ENCODE assay signal across 16 cellular contexts in genomic region chrX:104854188-104854587, GRCh38.
DNase-seq lines count a peak whose midpoint lies in the region; ATAC-seq, FAIRE-seq and TF ChIP-seq lines count a peak whose summit lies in the region.
"Had no signal": no experiment of that assay in that cellular context is flagged by ENCODE, and none has a peak within 500 bp of the region (broad histone marks: within the 10 kb centered on the region; RNA-seq: fewer than 3 reads in every experiment).

No MANE protein-coding gene starts in this region.

- H3K4me3 ChIP-seq in bronchial epithelial cell (ENCODE audit: low read depth, low read length): no peak overlapping the region
- H3K4me3 ChIP-seq: prostate gland, SJSA1 had no signal

- peak overlapping the region; percentile 19 to 89 for H3K27ac Mint-ChIP-seq in stimulated activated naive CD8-positive, alpha-beta T cell treated with anti-CD3 and anti-CD28 coated beads, Interleukin-15, amount 100 ng/mL, for 72 hours
- H3K27ac Mint-ChIP-seq: activated CD4-positive, alpha-beta T cell treated with anti-CD3 and anti-CD28 coated beads, Interleukin-2, amount 10 ng/mL, durations not matched to agents 7 days and 5 days; CD8-positive, alpha-beta T cell; naive thymus-derived CD4-positive, alpha-beta T cell had no signal

- no peak for FAIRE-seq in bronchial epithelial cell (lab: Jason Lieb, UNC)

- no peak for DNase-seq in activated T-cell treated with anti-CD3 and anti-CD28 coated beads, Interleukin-2, amount 50 U/mL, for 4 hours
- DNase-seq in activated T-cell treated with anti-CD3 and anti-CD28 coated beads, Interleukin-2, amount 50 U/mL, for 48 hours: no peak
- DNase-seq in LHCN-M2 (ENCODE audit: low read depth) (peak; percentile 86), bronchial epithelial cell (ENCODE audit: low read depth) (peak; percentile 12), 8988T (no peak), ACHN (no peak)
- no peak for DNase-seq in stimulated activated naive CD8-positive, alpha-beta T cell treated with anti-CD3 and anti-CD28 coated beads, Interleukin-15, amount 100 ng/mL, for 72 hours
- DNase-seq: activated CD4-positive, alpha-beta T cell treated with anti-CD3 and anti-CD28 coated beads, Interleukin-2, amount 10 ng/mL, durations not matched to agents 7 days and 5 days; CD8-positive, alpha-beta T cell; naive thymus-derived CD4-positive, alpha-beta T cell; NCI-H2227 treated with DMSO at 0.1 percent for 48 hours; stimulated activated CD4-positive, alpha-beta T cell treated with anti-CD3 and anti-CD28 coated beads, Interleukin-15, amount 100 ng/mL, for 24 hours; substantia nigra had no signal

- H3K4me3 Mint-ChIP-seq in activated T-cell treated with anti-CD3 and anti-CD28 coated beads, Interleukin-2, amount 50 U/mL, for 4 hours: no peak overlapping the region
- peak overlapping the region in 1 of 2 donors; percentile 53 for H3K4me3 Mint-ChIP-seq in stimulated activated naive CD8-positive, alpha-beta T cell treated with anti-CD3 and anti-CD28 coated beads, Interleukin-15, amount 100 ng/mL, for 72 hours
- H3K4me3 Mint-ChIP-seq: activated CD4-positive, alpha-beta T cell treated with anti-CD3 and anti-CD28 coated beads, Interleukin-2, amount 10 ng/mL, durations not matched to agents 7 days and 5 days; CD8-positive, alpha-beta T cell; naive thymus-derived CD4-positive, alpha-beta T cell had no signal

- ATAC-seq in activated T-cell treated with anti-CD3 and anti-CD28 coated beads, Interleukin-2, amount 50 U/mL, for 4 hours: peak; percentile 27 to 69
- ATAC-seq in stimulated activated naive CD8-positive, alpha-beta T cell treated with anti-CD3 and anti-CD28 coated beads, Interleukin-15, amount 100 ng/mL, for 72 hours: peak; percentile 92
- no peak for ATAC-seq in GM19035 (IDR thresholded peaks at IDR 0.05; ENCODE audit: unreplicated experiment)
- ATAC-seq: CD8-positive, alpha-beta T cell; naive thymus-derived CD4-positive, alpha-beta T cell had no signal

- no peaks in the 10 kb centered on the region for H3K27me3 Mint-ChIP-seq in activated T-cell treated with anti-CD3 and anti-CD28 coated beads, Interleukin-2, amount 50 U/mL, for 4 hours (ENCODE audit: low read depth)
- H3K27me3 Mint-ChIP-seq in stimulated activated naive CD8-positive, alpha-beta T cell treated with anti-CD3 and anti-CD28 coated beads, Interleukin-15, amount 100 ng/mL, for 72 hours: no peaks in the 10 kb centered on the region
- H3K27me3 Mint-ChIP-seq: activated CD4-positive, alpha-beta T cell treated with anti-CD3 and anti-CD28 coated beads, Interleukin-2, amount 10 ng/mL, durations not matched to agents 7 days and 5 days had no signal

- TF ChIP-seq CTCF in bronchial epithelial cell (IDR thresholded peaks at IDR 0.05; ENCODE audit: insufficient read depth, low read length, severe bottlenecking): no peak

- in situ Hi-C loops in ACHN (cut with HindIII; ENCODE audit: low pct_ligation_motif_present, low pct_unique_long_range_greater_than_20kb, low sequenced_read_pairs): no loop called here

- no peaks in the 10 kb centered on the region for H3K36me3 Mint-ChIP-seq in activated T-cell treated with anti-CD3 and anti-CD28 coated beads, Interleukin-2, amount 50 U/mL, for 4 hours (ENCODE audit: insufficient read depth)
- H3K36me3 Mint-ChIP-seq: CD8-positive, alpha-beta T cell; naive thymus-derived CD4-positive, alpha-beta T cell had no signal

- H3K27me3 ChIP-seq in bronchial epithelial cell (ENCODE audit: control insufficient read depth, insufficient read depth, low read length): no peaks in the 10 kb centered on the region
- H3K27me3 ChIP-seq: SJSA1 had no signal

- H3K36me3 ChIP-seq in bronchial epithelial cell (ENCODE audit: control insufficient read depth, insufficient read depth, low read length): no peaks in the 10 kb centered on the region
- H3K36me3 ChIP-seq: prostate gland, SJSA1 had no signal

- H3K4me1 Mint-ChIP-seq in activated T-cell treated with anti-CD3 and anti-CD28 coated beads, Interleukin-2, amount 50 U/mL, for 4 hours (ENCODE audit: low read depth): no peaks in the 10 kb centered on the region
- H3K4me1 Mint-ChIP-seq in stimulated activated naive CD8-positive, alpha-beta T cell treated with anti-CD3 and anti-CD28 coated beads, Interleukin-15, amount 100 ng/mL, for 72 hours: peaks cover 23% of the 10 kb centered on the region
- H3K4me1 Mint-ChIP-seq: activated CD4-positive, alpha-beta T cell treated with anti-CD3 and anti-CD28 coated beads, Interleukin-2, amount 10 ng/mL, durations not matched to agents 7 days and 5 days had no signal

- no peaks in the 10 kb centered on the region for H3K9me3 Mint-ChIP-seq in activated T-cell treated with anti-CD3 and anti-CD28 coated beads, Interleukin-2, amount 50 U/mL, for 4 hours
- H3K9me3 Mint-ChIP-seq in stimulated activated naive CD8-positive, alpha-beta T cell treated with anti-CD3 and anti-CD28 coated beads, Interleukin-15, amount 100 ng/mL, for 72 hours: no peaks in the 10 kb centered on the region
- H3K9me3 Mint-ChIP-seq: activated CD4-positive, alpha-beta T cell treated with anti-CD3 and anti-CD28 coated beads, Interleukin-2, amount 10 ng/mL, durations not matched to agents 7 days and 5 days; CD8-positive, alpha-beta T cell had no signal

Comparison
In these comparisons a context has a peak if more than half of its experiments do, and no peak if none do; other contexts are left out.
1. DNase-seq: peak in LHCN-M2 (single experiment) and bronchial epithelial cell (single experiment); none in activated T-cell treated with anti-CD3 and anti-CD28 coated beads, Interleukin-2, amount 50 U/mL, for 4 hours (single experiment), activated T-cell treated with anti-CD3 and anti-CD28 coated beads, Interleukin-2, amount 50 U/mL, for 48 hours (0 of 2), stimulated activated naive CD8-positive, alpha-beta T cell treated with anti-CD3 and anti-CD28 coated beads, Interleukin-15, amount 100 ng/mL, for 72 hours (0 of 2), 8988T (single experiment) and ACHN (single experiment).